In the genomic region with DNA sequence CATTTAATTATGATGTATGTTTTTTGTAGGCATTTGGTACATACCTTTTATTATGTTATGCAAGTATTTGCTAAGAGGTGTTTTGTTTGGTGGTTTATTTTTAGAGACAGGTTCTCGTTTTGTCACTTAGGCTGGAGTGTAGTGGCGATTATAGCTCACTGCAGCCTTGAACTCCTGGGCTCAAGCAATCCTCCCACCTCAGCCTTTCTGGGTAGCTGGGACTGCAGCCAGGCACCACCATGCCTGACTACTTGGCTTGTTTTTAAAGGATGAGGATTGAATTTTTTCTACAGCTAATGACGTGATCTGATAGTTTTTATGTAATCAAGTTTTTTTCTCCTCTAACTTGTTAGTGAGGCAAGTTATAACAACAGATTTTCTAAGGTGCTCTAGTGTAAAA, we compare ENCODE assay signal across 19 cellular contexts.
DNase-seq lines count a peak whose midpoint lies in the region; ATAC-seq, FAIRE-seq and TF ChIP-seq lines count a peak whose summit lies in the region.
"Had no signal": no experiment of that assay in that cellular context is flagged by ENCODE, and none has a peak within 500 bp of the region (broad histone marks: within the 10 kb centered on the region; RNA-seq: fewer than 3 reads in every experiment).

No MANE protein-coding gene starts in this region.

- H3K9me3 ChIP-seq in A549 (no peaks in the 10 kb centered on the region), RWPE2 (ENCODE audit: severe bottlenecking) (no peaks in the 10 kb centered on the region), testis (no peaks in the 10 kb centered on the region)

- TF ChIP-seq RAD21 in A549 (conservative IDR thresholded peaks at IDR 0.05 in 1 of 2, IDR thresholded peaks at IDR 0.05 in 1 of 2), result no peak

- no peaks in the 10 kb centered on the region for H3K27me3 ChIP-seq in RWPE2 (ENCODE audit: insufficient read depth, poor library complexity, severe bottlenecking)
- no peaks in the 10 kb centered on the region for H3K27me3 ChIP-seq in dorsolateral prefrontal cortex
- H3K27me3 ChIP-seq in testis, result no peaks in the 10 kb centered on the region
- H3K27me3 ChIP-seq: BLaER1 treated with 17β-estradiol and CSF1 and Interleukin-3, amounts not matched to agents 10 nM and 100 nM had no signal

- POLR2A ChIA-PET in A549 (lab: Yijun Ruan, JAX), result no interaction called here

- H3K4me2 ChIP-seq in A549, result no peak overlapping the region
- H3K4me2 ChIP-seq: BLaER1 treated with 17β-estradiol and CSF1 and Interleukin-3, amounts not matched to agents 10 nM and 100 nM had no signal

- DNase-seq in A549 (ENCODE audit: low read depth in 1 of 2, low spot score in 1 of 2) (no peak), RWPE2 (ENCODE audit: low spot score) (no peak), dorsolateral prefrontal cortex (no peak), testis (peak; percentile 85), medulla oblongata (ENCODE audit: extremely low spot score) (no peak), glomerular visceral epithelial cell (ENCODE audit: extremely low spot score) (no peak)
- DNase-seq: 8988T; CD8-positive, alpha-beta memory T cell; COR-L47; DMS 273 treated with DMSO at 0.1 percent for 48 hours; DMS53; DND-41; EL; HCEC 1CT; IMR-90 had no signal

- CTCF ChIA-PET in A549 (lab: Yijun Ruan, JAX), result interaction anchor here (0.9 to 10.3 kb wide), 5 partner anchors 15 to 200 kb away, joined by 4 to 68 read pairs (median 4); a partner anchor contains a TSS

- intact Hi-C loops in dorsolateral prefrontal cortex (cut with DNase I) (no loop called here), testis (cut with DNase I; ENCODE audit: low total_unique reads) (no loop called here)

- H3K4me3 ChIP-seq in A549, result no peak overlapping the region
- H3K4me3 ChIP-seq in RWPE2 (ENCODE audit: severe bottlenecking), result no peak overlapping the region
- no peak overlapping the region for H3K4me3 ChIP-seq in dorsolateral prefrontal cortex
- no peak overlapping the region for H3K4me3 ChIP-seq in testis
- H3K4me3 ChIP-seq: BLaER1 treated with 17β-estradiol and CSF1 and Interleukin-3, amounts not matched to agents 10 nM and 100 nM; GM12878 had no signal

- WGBS in A549 (ENCODE audit: missing lambda C conversion rate), result 89% methylated on average over 3 of the region's 3 CpGs
- 41 to 54% methylated on average over 3 of the region's 3 CpGs for WGBS in testis, 2 donors

- TF ChIP-seq CTCF in A549 (IDR thresholded peaks at IDR 0.05) (no peak), RWPE2 (IDR thresholded peaks at IDR 0.05; ENCODE audit: poor library complexity, severe bottlenecking) (no peak), dorsolateral prefrontal cortex (IDR thresholded peaks at IDR 0.05 in 54 of 56, conservative IDR thresholded peaks at IDR 0.05 in 2 of 56; ENCODE audit: low read depth in 1 of 56, partially characterized antibody in 56 of 56) (no peak), testis (IDR thresholded peaks at IDR 0.05) (no peak)

- FAIRE-seq in A549 (lab: Jason Lieb, UNC), result no peak
- FAIRE-seq: GM12878, GM19239 had no signal

- H3K27ac ChIP-seq in A549, result peak overlapping the region; percentile 77 to 92; a peak in 5 of 6 replicates
- H3K27ac ChIP-seq in RWPE2 (ENCODE audit: poor library complexity, severe bottlenecking), result peak overlapping the region; percentile 98
- peak overlapping the region in 35 of 59 donors; percentile 0 to 96 (median 26) for H3K27ac ChIP-seq in dorsolateral prefrontal cortex
- peak overlapping the region; percentile 50 to 63 for H3K27ac ChIP-seq in testis
- H3K27ac ChIP-seq: BLaER1 treated with 17β-estradiol and CSF1 and Interleukin-3, amounts not matched to agents 10 nM and 100 nM had no signal

- no peak for TF ChIP-seq EP300 in A549 (IDR thresholded peaks at IDR 0.05)

- H3K36me3 ChIP-seq in RWPE2 (ENCODE audit: low read depth) (peaks cover 29% of the 10 kb centered on the region), testis (ENCODE audit: low read depth, missing control alignments) (no peaks in the 10 kb centered on the region)

- ATAC-seq in A549 (no peak), RWPE2 (ENCODE audit: low read depth) (no peak), HG03097 (IDR thresholded peaks at IDR 0.05; ENCODE audit: low FRiP score, unreplicated experiment) (no peak)
- ATAC-seq: GM12878 had no signal

- no peak for TF ChIP-seq POLR2A in A549 (IDR thresholded peaks at IDR 0.05; ENCODE audit: low read length)
- TF ChIP-seq POLR2A in testis (IDR thresholded peaks at IDR 0.05), result no peak

- H3K4me1 ChIP-seq in A549, result peaks cover 61% of the 10 kb centered on the region
- H3K4me1 ChIP-seq in RWPE2 (ENCODE audit: insufficient read depth, poor library complexity, severe bottlenecking), result peaks cover 46% of the 10 kb centered on the region
- peaks cover 37% of the 10 kb centered on the region for H3K4me1 ChIP-seq in testis

TF ChIP-seq in A549, 52 proteins besides CTCF, POLR2A, EP300 and RAD21:
- TF ChIP-seq ESRRA (IDR thresholded peaks at IDR 0.05; ENCODE audit: borderline replicate concordance, low read length) (no peak), MAFK (IDR thresholded peaks at IDR 0.05; ENCODE audit: partially characterized antibody) (no peak), HEYL (CRISPR knock-in tag; IDR thresholded peaks at IDR 0.05) (no peak), TP53 (CRISPR knock-in tag; IDR thresholded peaks at IDR 0.05) (no peak), HOXA7 (CRISPR knock-in tag; IDR thresholded peaks at IDR 0.05) (no peak), PHF8 (IDR thresholded peaks at IDR 0.05; ENCODE audit: borderline replicate concordance, low read depth) (no peak), FOXS1 (CRISPR knock-in tag; IDR thresholded peaks at IDR 0.05) (no peak), HOXB5 (CRISPR knock-in tag; IDR thresholded peaks at IDR 0.05) (no peak), JUN (IDR thresholded peaks at IDR 0.05) (no peak), RARB (CRISPR knock-in tag; IDR thresholded peaks at IDR 0.05) (no peak), BHLHE40 (IDR thresholded peaks at IDR 0.05; ENCODE audit: low read depth, low read length) (no peak), KDM5A (IDR thresholded peaks at IDR 0.05) (no peak)
- TF ChIP-seq, protein P1, sequence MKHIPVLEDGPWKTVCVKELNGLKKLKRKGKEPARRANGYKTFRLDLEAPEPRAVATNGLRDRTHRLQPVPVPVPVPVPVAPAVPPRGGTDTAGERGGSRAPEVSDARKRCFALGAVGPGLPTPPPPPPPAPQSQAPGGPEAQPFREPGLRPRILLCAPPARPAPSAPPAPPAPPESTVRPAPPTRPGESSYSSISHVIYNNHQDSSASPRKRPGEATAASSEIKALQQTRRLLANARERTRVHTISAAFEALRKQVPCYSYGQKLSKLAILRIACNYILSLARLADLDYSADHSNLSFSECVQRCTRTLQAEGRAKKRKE (CRISPR knock-in tag; IDR thresholded peaks at IDR 0.05; ENCODE audit: low read depth), result no peak
- TF ChIP-seq, protein P2, sequence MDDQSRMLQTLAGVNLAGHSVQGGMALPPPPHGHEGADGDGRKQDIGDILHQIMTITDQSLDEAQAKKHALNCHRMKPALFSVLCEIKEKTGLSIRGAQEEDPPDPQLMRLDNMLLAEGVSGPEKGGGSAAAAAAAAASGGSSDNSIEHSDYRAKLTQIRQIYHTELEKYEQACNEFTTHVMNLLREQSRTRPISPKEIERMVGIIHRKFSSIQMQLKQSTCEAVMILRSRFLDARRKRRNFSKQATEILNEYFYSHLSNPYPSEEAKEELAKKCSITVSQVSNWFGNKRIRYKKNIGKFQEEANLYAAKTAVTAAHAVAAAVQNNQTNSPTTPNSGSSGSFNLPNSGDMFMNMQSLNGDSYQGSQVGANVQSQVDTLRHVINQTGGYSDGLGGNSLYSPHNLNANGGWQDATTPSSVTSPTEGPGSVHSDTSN (IDR thresholded peaks at IDR 0.05), result no peak
TF ChIP-seq in A549: peak in this region for 0.

Comparison
In these comparisons a context has a peak if more than half of its experiments do, and no peak if none do; other contexts are left out.
1. H3K27ac ChIP-seq: peak in every context shown above with its lines; median percentile 98 in RWPE2; 84 in A549; 56 in testis; 26 in dorsolateral prefrontal cortex.